In the genomic region with DNA sequence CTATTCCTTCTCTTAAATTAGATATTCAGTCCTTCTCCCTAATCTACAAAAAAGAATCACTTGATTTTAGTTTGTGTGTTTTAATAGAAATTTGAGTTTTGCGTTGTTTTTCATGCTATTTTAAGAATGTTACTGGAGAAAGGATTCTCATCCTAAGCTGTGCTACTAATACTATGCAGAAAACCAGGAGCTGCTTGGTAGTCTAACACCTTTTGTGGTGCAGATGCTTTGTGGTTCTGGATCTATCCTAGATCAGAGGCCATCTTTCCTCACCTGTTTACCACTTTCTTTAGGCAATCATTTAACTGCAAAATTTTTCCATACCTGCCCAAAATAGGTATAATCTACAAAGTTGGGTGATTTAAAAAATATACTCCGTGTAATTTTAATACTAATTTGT, we compare ENCODE assay signal across 21 cellular contexts.
DNase-seq lines count a peak whose midpoint lies in the region; ATAC-seq, FAIRE-seq and TF ChIP-seq lines count a peak whose summit lies in the region.
"Had no signal": no experiment of that assay in that cellular context is flagged by ENCODE, and none has a peak within 500 bp of the region (broad histone marks: within the 10 kb centered on the region; RNA-seq: fewer than 3 reads in every experiment).

No MANE protein-coding gene starts in this region.

- H3K9me3 ChIP-seq in H1 (ENCODE audit: insufficient read depth in 2 of 2, low read depth in 1 of 2, low read length in 1 of 2) (no peaks in the 10 kb centered on the region), BE2C (no peaks in the 10 kb centered on the region)
- H3K9me3 ChIP-seq: A549, BLaER1 had no signal

- H3K79me2 ChIP-seq in GM23338 (replicated peaks; ENCODE audit: insufficient read depth) (no peaks in the 10 kb centered on the region), H1 (ENCODE audit: control insufficient read depth in 1 of 2, insufficient read depth in 2 of 2, low read length in 2 of 2) (no peaks in the 10 kb centered on the region), mesendoderm (ENCODE audit: control insufficient read depth, insufficient read depth, low read length) (no peaks in the 10 kb centered on the region)

- TF ChIP-seq EP300 in H1 (IDR thresholded peaks at IDR 0.05; ENCODE audit: borderline replicate concordance in 1 of 2, low read depth in 2 of 2, low read length in 2 of 2) = no peak

- no peak overlapping the region for H2BK120ac ChIP-seq in H1 (replicated peaks; ENCODE audit: low read depth, low read length)
- H2BK120ac ChIP-seq in mesendoderm (ENCODE audit: low read depth, low read length) = no peak overlapping the region

- no peak for TF ChIP-seq POLR2A in H1 (IDR thresholded peaks at IDR 0.05; ENCODE audit: control extremely low read depth in 1 of 2, low read depth in 2 of 2, low read length in 2 of 2)

- H3K27me3 Mint-ChIP-seq in GM23338 (ENCODE audit: insufficient read depth, low read depth, poor library complexity) = no peaks in the 10 kb centered on the region
- H3K27me3 Mint-ChIP-seq: B cell; CD4-positive, alpha-beta memory T cell; CD4-positive, CD25-positive, alpha-beta regulatory T cell; CD8-positive, alpha-beta memory T cell had no signal

- no peak overlapping the region for H2BK5ac ChIP-seq in H1 (ENCODE audit: low read depth, low read length)
- H2BK5ac ChIP-seq in mesendoderm (ENCODE audit: low read length) = no peak overlapping the region

- H3K23ac ChIP-seq in H1 (ENCODE audit: insufficient read length) (no peak overlapping the region), mesendoderm (ENCODE audit: low read length) (no peak overlapping the region)

- H3K9ac ChIP-seq in H1 (replicated peaks in 1 of 4; ENCODE audit: extremely low read depth in 1 of 4, low read depth in 3 of 4, low read length in 3 of 4) (no peak overlapping the region), mesendoderm (ENCODE audit: low read length) (no peak overlapping the region)
- H3K9ac ChIP-seq: BLaER1 had no signal

- H2AFZ ChIP-seq in GM23338 = no peak overlapping the region
- H2AFZ ChIP-seq in H1 (ENCODE audit: low read length) = no peak overlapping the region

- H3K27me3 ChIP-seq in GM23338 (ENCODE audit: insufficient read depth) (no peaks in the 10 kb centered on the region), H1 (replicated peaks in 1 of 4; ENCODE audit: control insufficient read depth in 3 of 4, extremely low read depth in 1 of 4, insufficient read depth in 3 of 4, low read length in 3 of 4) (no peaks in the 10 kb centered on the region), mesendoderm (ENCODE audit: insufficient read depth, low read length, poor library complexity) (no peaks in the 10 kb centered on the region), BE2C (no peaks in the 10 kb centered on the region; the same call in 1 of the 2 replicates)
- H3K27me3 ChIP-seq: BLaER1 had no signal

- no peak overlapping the region for H2BK20ac ChIP-seq in H1 (ENCODE audit: low read length)

- H3K27ac ChIP-seq in GM23338 (ENCODE audit: low read depth) = no peak overlapping the region
- H3K27ac ChIP-seq in H1 (ENCODE audit: low read depth, low read length) = no peak overlapping the region
- no peak overlapping the region for H3K27ac ChIP-seq in mesendoderm (ENCODE audit: low read depth, low read length)
- H3K27ac ChIP-seq: A549, BLaER1 had no signal

- H4K8ac ChIP-seq in H1 (ENCODE audit: extremely low read depth, insufficient read depth, low read length) (no peak overlapping the region), mesendoderm (ENCODE audit: low read depth, low read length) (no peak overlapping the region)

- H3K4me1 Mint-ChIP-seq in GM23338 = peaks cover 13% of the 10 kb centered on the region
- H3K4me1 Mint-ChIP-seq: B cell; CD14-positive monocyte; CD4-positive, alpha-beta memory T cell; CD4-positive, CD25-positive, alpha-beta regulatory T cell; CD8-positive, alpha-beta memory T cell had no signal

- POLR2A ChIA-PET in H1 (lab: Charles Lee; ENCODE audit: partially characterized antibody) = no interaction called here

- peak; percentile 63 for ATAC-seq in GM23338
- ATAC-seq: A549 had no signal

- no peaks in the 10 kb centered on the region for H3F3A ChIP-seq in GM23338 (replicated peaks; ENCODE audit: low read depth)

- H2BK12ac ChIP-seq in H1 (ENCODE audit: low read depth, low read length) = no peak overlapping the region

- no peak overlapping the region for H4K91ac ChIP-seq in H1 (replicated peaks; ENCODE audit: insufficient read length, low read length)

- no peak overlapping the region for H3K4me3 Mint-ChIP-seq in GM23338
- H3K4me3 Mint-ChIP-seq: B cell; CD14-positive monocyte; CD4-positive, alpha-beta memory T cell; CD4-positive, CD25-positive, alpha-beta regulatory T cell; CD8-positive, alpha-beta memory T cell had no signal

- no peaks in the 10 kb centered on the region for H3K36me3 Mint-ChIP-seq in GM23338 (ENCODE audit: low read depth)
- H3K36me3 Mint-ChIP-seq: CD14-positive monocyte; CD4-positive, alpha-beta memory T cell; CD4-positive, CD25-positive, alpha-beta regulatory T cell; CD8-positive, alpha-beta memory T cell had no signal

- H3K36me3 ChIP-seq in GM23338 (ENCODE audit: insufficient read depth) = no peaks in the 10 kb centered on the region
- no peaks in the 10 kb centered on the region for H3K36me3 ChIP-seq in H1 (ENCODE audit: control insufficient read depth in 2 of 4, insufficient read depth in 4 of 4, low read length in 3 of 4)
- no peaks in the 10 kb centered on the region for H3K36me3 ChIP-seq in mesendoderm (ENCODE audit: control insufficient read depth, insufficient read depth, low read length)
- no peaks in the 10 kb centered on the region for H3K36me3 ChIP-seq in BE2C
- H3K36me3 ChIP-seq: BLaER1 had no signal

- H3K4me2 ChIP-seq in GM23338 = no peak overlapping the region
- H3K4me2 ChIP-seq in H1 (ENCODE audit: insufficient read depth in 1 of 2, low read depth in 2 of 2, low read length in 2 of 2) = no peak overlapping the region
- H3K4me2 ChIP-seq in mesendoderm (ENCODE audit: low read length) = no peak overlapping the region
- H3K4me2 ChIP-seq: A549, BLaER1 had no signal

- H3K56ac ChIP-seq in H1 (replicated peaks; ENCODE audit: insufficient read length, low read depth, low read length) (no peak overlapping the region), mesendoderm (ENCODE audit: low read length) (no peak overlapping the region)

- no peak overlapping the region for H3K27ac Mint-ChIP-seq in GM23338
- H3K27ac Mint-ChIP-seq: B cell; CD14-positive monocyte; CD4-positive, alpha-beta memory T cell; CD4-positive, CD25-positive, alpha-beta regulatory T cell; CD8-positive, alpha-beta memory T cell had no signal

- H4K20me1 ChIP-seq in GM23338 (replicated peaks; ENCODE audit: insufficient read depth) (no peaks in the 10 kb centered on the region), H1 (replicated peaks in 1 of 2; ENCODE audit: control insufficient read depth in 1 of 2, insufficient read depth in 2 of 2, low read length in 2 of 2) (no peaks in the 10 kb centered on the region)
- H4K20me1 ChIP-seq: BLaER1 had no signal

- H3K4ac ChIP-seq in H1 (replicated peaks; ENCODE audit: insufficient read length, low read depth, low read length) (no peak overlapping the region), mesendoderm (ENCODE audit: low read depth, low read length) (no peak overlapping the region)

- H3K79me1 ChIP-seq in H1 (ENCODE audit: low read depth, low read length) = no peaks in the 10 kb centered on the region
- no peaks in the 10 kb centered on the region for H3K79me1 ChIP-seq in mesendoderm (ENCODE audit: low read length)

- no peaks in the 10 kb centered on the region for H3K23me2 ChIP-seq in H1 (ENCODE audit: low read depth, low read length)

- H4K5ac ChIP-seq in H1 (ENCODE audit: insufficient read length, low read depth, low read length) (no peak overlapping the region), mesendoderm (ENCODE audit: low read length) (no peak overlapping the region)

- H3K9me3 Mint-ChIP-seq in GM23338 = no peaks in the 10 kb centered on the region
- H3K9me3 Mint-ChIP-seq: CD14-positive monocyte; CD4-positive, alpha-beta memory T cell had no signal

- FAIRE-seq in H1 (lab: Jason Lieb, UNC) = peak; percentile 36
- FAIRE-seq: A549, G401.6, GM12891, GM19239 had no signal

- CTCF ChIA-PET in H1 (lab: Charles Lee; ENCODE audit: partially characterized antibody) = interaction anchor here (0.6 kb wide), 1 partner anchor 374 kb away, joined by 3 read pairs; no protein-coding TSS in a partner anchor

- DNase-seq in GM23338 (ENCODE audit: low spot score) (peak; percentile 17), H1 (ENCODE audit: low read depth in 1 of 2, low spot score in 2 of 2) (no peak), mesendoderm (peak; percentile 37), inferior parietal cortex (ENCODE audit: extremely low spot score) (no peak), BE2C (no peak)
- DNase-seq: AML-193; C1 segment of cervical spinal cord; CD4-positive, alpha-beta memory T cell; CD4-positive, CD25-positive, alpha-beta regulatory T cell; CD8-positive, alpha-beta memory T cell; COR-L47; DMS 273 treated with DMSO at 0.1 percent for 48 hours; DMS79 treated with DMSO at 0.1 percent for 48 hours; GF-D8 had no signal

- no peak overlapping the region for H2BK15ac ChIP-seq in H1 (ENCODE audit: low read length)
- H2BK15ac ChIP-seq in mesendoderm (replicated peaks; ENCODE audit: low read depth) = no peak overlapping the region

- no peak overlapping the region for H3K4me3 ChIP-seq in GM23338
- no peak overlapping the region for H3K4me3 ChIP-seq in H1 (ENCODE audit: extremely low read depth in 1 of 4, insufficient read depth in 2 of 4, low read depth in 3 of 4, low read length in 4 of 4)
- no peak overlapping the region for H3K4me3 ChIP-seq in mesendoderm (ENCODE audit: low read length)
- H3K4me3 ChIP-seq in BE2C (ENCODE audit: low read depth, low read length) = no peak overlapping the region
- H3K4me3 ChIP-seq: A549, BLaER1 had no signal

- no peaks in the 10 kb centered on the region for H3K4me1 ChIP-seq in GM23338 (ENCODE audit: insufficient read depth)
- H3K4me1 ChIP-seq in H1 (replicated peaks in 1 of 4; ENCODE audit: control insufficient read depth in 3 of 4, insufficient read depth in 4 of 4, low read length in 3 of 4) = no peaks in the 10 kb centered on the region
- no peaks in the 10 kb centered on the region for H3K4me1 ChIP-seq in mesendoderm (ENCODE audit: control insufficient read depth, low read depth, low read length)
- no peaks in the 10 kb centered on the region for H3K4me1 ChIP-seq in BE2C
- H3K4me1 ChIP-seq: A549, BLaER1 had no signal

- no peaks in the 10 kb centered on the region; the same call in 1 of the 2 replicates for H3K9me2 ChIP-seq in GM23338 (ENCODE audit: insufficient read depth)

- no peak for TF ChIP-seq CTCF in GM23338 (conservative IDR thresholded peaks at IDR 0.05; ENCODE audit: low read depth in 2 of 2)
- TF ChIP-seq CTCF in H1 (IDR thresholded peaks at IDR 0.05; ENCODE audit: control extremely low read depth in 1 of 3, insufficient read depth in 1 of 3, low read depth in 1 of 3, low read length in 3 of 3) = no peak
- no peak for TF ChIP-seq CTCF in BE2C (IDR thresholded peaks at IDR 0.05; ENCODE audit: low read depth, low read length)

- H3K14ac ChIP-seq in H1 (ENCODE audit: insufficient read length) = no peak overlapping the region

- 90% methylated on average over 2 of the region's 2 CpGs; no CpG with 5 or more reads in 1 of the 2 experiments for WGBS in H1 (ENCODE audit: extremely low coverage in 1 of 2, insufficient coverage in 1 of 2, insufficient read length in 1 of 2, insufficient replicate concordance in 2 of 2, low coverage in 1 of 2, low lambda C conversion rate in 2 of 2, missing lambda C conversion rate in 1 of 2), 2 experiments
- WGBS in mesendoderm (ENCODE audit: extremely low coverage, insufficient coverage, low lambda C conversion rate) = no CpG with 5 or more reads among the region's 2 CpGs

- no peak overlapping the region for H3K18ac ChIP-seq in H1 (ENCODE audit: extremely low read depth, low read length)
- H3K18ac ChIP-seq in mesendoderm (ENCODE audit: low read length) = no peak overlapping the region

- no peak for TF ChIP-seq RAD21 in H1 (IDR thresholded peaks at IDR 0.05 in 1 of 2, conservative IDR thresholded peaks at IDR 0.05 in 1 of 2; ENCODE audit: low read depth in 2 of 2, low read length in 2 of 2)

- no peak overlapping the region for H2AK5ac ChIP-seq in H1 (ENCODE audit: low read depth, low read length)
- H2AK5ac ChIP-seq in mesendoderm (ENCODE audit: low read length) = no peak overlapping the region

Comparison
In these comparisons a context has a peak if more than half of its experiments do, and no peak if none do; other contexts are left out.
1. DNase-seq: peak in GM23338 (single experiment) and mesendoderm (single experiment); none in H1 (0 of 2), inferior parietal cortex (single experiment) and BE2C (single experiment).